20 cellular contexts compared by ENCODE assay signal in the genomic region with DNA sequence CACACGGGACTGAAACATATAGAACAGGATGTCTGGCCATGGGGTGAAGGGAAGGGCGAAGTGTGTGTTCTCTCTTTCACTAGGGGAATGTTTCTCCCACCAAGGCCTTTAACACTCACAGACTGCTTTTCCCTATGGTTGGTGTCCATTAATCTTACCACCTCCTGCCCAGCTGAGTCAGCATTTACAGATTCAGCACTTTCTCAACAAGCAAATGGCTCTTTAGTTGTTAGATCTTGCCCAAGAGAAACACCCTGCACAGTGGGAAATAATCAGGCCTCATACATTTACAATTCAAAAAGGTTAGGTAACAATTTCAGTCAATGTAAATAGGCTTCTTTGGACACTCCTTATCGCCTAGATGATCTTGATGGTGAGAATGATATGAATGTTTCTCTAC.
"Had no signal": no experiment of that assay in that cellular context is flagged by ENCODE, and none has a peak within 500 bp of the region (broad histone marks: within the 10 kb centered on the region; RNA-seq: fewer than 3 reads in every experiment).

No MANE protein-coding gene starts in this region.

- FAIRE-seq: endothelial cell of umbilical vein, kidney had no signal

- H3K4me1 ChIP-seq: foreskin keratinocyte, parathyroid adenoma, psoas muscle, sigmoid colon, testis, tibial nerve had no signal

- H3K9me3 ChIP-seq: psoas muscle, sigmoid colon, testis, tibial nerve had no signal

- H3K9ac ChIP-seq: parathyroid adenoma had no signal

- H3K4me3 ChIP-seq: coronary artery, psoas muscle, sigmoid colon, skin epidermis, testis, tibial nerve had no signal

- ATAC-seq: foreskin keratinocyte; left cardiac atrium; left ventricle myocardium superior; naive thymus-derived CD8-positive, alpha-beta T cell; psoas muscle; stimulated activated naive B cell treated with anti-CD40 and anti-IgM and Interleukin-4, amounts not matched to agents 10 μg/mL and 1 μg/mL and 100 μg/mL, for 72 hours; stimulated activated naive CD8-positive, alpha-beta T cell treated with anti-CD3 and anti-CD28 coated beads, Interleukin-15, amount 100 ng/mL, for 72 hours had no signal

- H3K36me3 ChIP-seq: sigmoid colon, tibial nerve had no signal

- H3K79me2 ChIP-seq: parathyroid adenoma had no signal

- H3K27ac ChIP-seq: coronary artery, foreskin keratinocyte, parathyroid adenoma, psoas muscle, sigmoid colon, skin epidermis, testis, tibial nerve had no signal

- DNase-seq: effector CD4-positive, alpha-beta T cell; endodermal cell; erythroblast; foreskin keratinocyte; kidney; left cardiac atrium; left ventricle myocardium superior; naive thymus-derived CD8-positive, alpha-beta T cell; psoas muscle; sigmoid colon; stimulated activated CD4-positive, alpha-beta T cell treated with anti-CD3 and anti-CD28 coated beads, Interleukin-2, amount 100 ng/mL, for 24 hours; stimulated activated CD4-positive, alpha-beta T cell treated with anti-CD3 and anti-CD28 coated beads, Interleukin-4, amount 100 ng/mL, for 4 hours; stimulated activated naive B cell treated with anti-CD40 and anti-IgM and Interleukin-4, amounts not matched to agents 10 μg/mL and 1 μg/mL and 100 μg/mL, for 72 hours; stimulated activated naive CD8-positive, alpha-beta T cell treated with anti-CD3 and anti-CD28 coated beads, Interleukin-15, amount 100 ng/mL, for 72 hours; testis had no signal

- H3K27me3 ChIP-seq: foreskin keratinocyte, sigmoid colon, testis, tibial nerve had no signal

- H2AFZ ChIP-seq: parathyroid adenoma had no signal
